Comparison of ENCODE assay signal across 2 cellular contexts in genomic region chr2:47905454-47906260, GRCh38.
TF ChIP-seq lines count a peak whose summit lies in the region.

No MANE protein-coding gene starts in this region.

TF ChIP-seq in HCT116, 20 proteins besides CTCF, POLR2A, EP300 and RAD21 (continued from another document):
- TF ChIP-seq ZFX (IDR thresholded peaks at IDR 0.05) (peak; percentile 79), EGR1 (IDR thresholded peaks at IDR 0.05; ENCODE audit: low read depth) (0 out of 2 replicates have a peak, but pooled peaks have one; percentile 31), TCF7L2 (IDR thresholded peaks at IDR 0.05; ENCODE audit: borderline replicate concordance, extremely low read depth, insufficient read depth, insufficient read length) (no peak), POLR2AphosphoS5 (IDR thresholded peaks at IDR 0.05; ENCODE audit: low read depth, low read length) (peak; percentile 17; the same call in 1 of the 2 replicates)

TF ChIP-seq in HepG2, 621 proteins besides CTCF, POLR2A, EP300 and RAD21 (continued from another document and continues in another):
- no peak; the same call in 1 of the 2 replicates for TF ChIP-seq KAT7 (CRISPR knock-in tag; IDR thresholded peaks at IDR 0.05; ENCODE audit: borderline replicate concordance)
- peak; percentile 100 for TF ChIP-seq HNRNPK (IDR thresholded peaks at IDR 0.05; ENCODE audit: low read depth, low read length, poor library complexity, severe bottlenecking)
- TF ChIP-seq IRF2 (CRISPR knock-in tag; IDR thresholded peaks at IDR 0.05) = no peak
- peak; percentile 36; the same call in 1 of the 2 replicates for TF ChIP-seq ZNF691 (CRISPR knock-in tag; IDR thresholded peaks at IDR 0.05; ENCODE audit: borderline replicate concordance, low read depth)
- peak; percentile 68; the same call in 1 of the 2 replicates for TF ChIP-seq ZNF607 (CRISPR knock-in tag; IDR thresholded peaks at IDR 0.05; ENCODE audit: borderline replicate concordance)
- no peak for TF ChIP-seq MLLT10 (CRISPR knock-in tag; IDR thresholded peaks at IDR 0.05)
- TF ChIP-seq ZNF142 (CRISPR knock-in tag; IDR thresholded peaks at IDR 0.05) = 0 out of 2 replicates have a peak, but pooled peaks have one; percentile 56
- no peak for TF ChIP-seq STAT5B (CRISPR knock-in tag; IDR thresholded peaks at IDR 0.05)
- peak; percentile 63; the same call in 1 of the 2 replicates for TF ChIP-seq KDM2A (CRISPR knock-in tag; IDR thresholded peaks at IDR 0.05; ENCODE audit: borderline replicate concordance, low read depth)
- TF ChIP-seq ZNF230 (CRISPR knock-in tag; IDR thresholded peaks at IDR 0.05) = peak; percentile 59; the same call in 1 of the 2 replicates
- peak; percentile 86; the same call in 1 of the 2 replicates for TF ChIP-seq ZFP82 (CRISPR knock-in tag; IDR thresholded peaks at IDR 0.05; ENCODE audit: borderline replicate concordance)
- TF ChIP-seq CHD4 (IDR thresholded peaks at IDR 0.05; ENCODE audit: borderline replicate concordance, low read length) = no peak
- TF ChIP-seq ZKSCAN8 (CRISPR knock-in tag; IDR thresholded peaks at IDR 0.05; ENCODE audit: borderline replicate concordance) = no peak
- TF ChIP-seq ZNF264 (CRISPR knock-in tag; IDR thresholded peaks at IDR 0.05) = 0 out of 2 replicates have a peak, but pooled peaks have one; percentile 7
- TF ChIP-seq IKZF4 (CRISPR knock-in tag; IDR thresholded peaks at IDR 0.05; ENCODE audit: borderline replicate concordance, low read depth, not compliant biosample characterization) = peak; percentile 3
- peak; percentile 1; the same call in 1 of the 2 replicates for TF ChIP-seq ZNF746 (CRISPR knock-in tag; IDR thresholded peaks at IDR 0.05)
- no peak for TF ChIP-seq BRD4 (CRISPR knock-in tag; IDR thresholded peaks at IDR 0.05)
- no peak for TF ChIP-seq SIX1 (CRISPR knock-in tag; IDR thresholded peaks at IDR 0.05; ENCODE audit: borderline replicate concordance)
- TF ChIP-seq ZSCAN31 (CRISPR knock-in tag; IDR thresholded peaks at IDR 0.05; ENCODE audit: low read depth) = 0 out of 2 replicates have a peak, but pooled peaks have one; percentile 73
- TF ChIP-seq MAZ (IDR thresholded peaks at IDR 0.05; ENCODE audit: borderline replicate concordance, low read depth, low read length) = no peak; the same call in 1 of the 2 replicates
- TF ChIP-seq MAZ (CRISPR knock-in tag; IDR thresholded peaks at IDR 0.05; ENCODE audit: low read depth) = peak; percentile 73
- TF ChIP-seq ZNF772 (CRISPR knock-in tag; IDR thresholded peaks at IDR 0.05) = 0 out of 2 replicates have a peak, but pooled peaks have one; percentile 42
- TF ChIP-seq JARID2 (CRISPR knock-in tag; IDR thresholded peaks at IDR 0.05; ENCODE audit: insufficient replicate concordance) = no peak
- TF ChIP-seq ZNF432 (CRISPR knock-in tag; IDR thresholded peaks at IDR 0.05; ENCODE audit: borderline replicate concordance) = no peak
- no peak for TF ChIP-seq FUBP1 (CRISPR knock-in tag; IDR thresholded peaks at IDR 0.05; ENCODE audit: borderline replicate concordance)
- peak; percentile 37 for TF ChIP-seq SP2 (CRISPR knock-in tag; IDR thresholded peaks at IDR 0.05)
- no peak; the same call in 1 of the 2 replicates for TF ChIP-seq ZNF235 (CRISPR knock-in tag; IDR thresholded peaks at IDR 0.05; ENCODE audit: borderline replicate concordance)
- no peak for TF ChIP-seq CBX2 (IDR thresholded peaks at IDR 0.05; ENCODE audit: low read depth, low read length)
- no peak for TF ChIP-seq CBX2 (CRISPR knock-in tag; IDR thresholded peaks at IDR 0.05; ENCODE audit: low read depth)
- TF ChIP-seq ZNF225 (CRISPR knock-in tag; IDR thresholded peaks at IDR 0.05) = no peak
- TF ChIP-seq PBX3 (CRISPR knock-in tag; IDR thresholded peaks at IDR 0.05; ENCODE audit: borderline replicate concordance) = no peak
- TF ChIP-seq ZNF574 (CRISPR knock-in tag; IDR thresholded peaks at IDR 0.05) = peak; percentile 65
- peak; percentile 25 for TF ChIP-seq ZNF781 (CRISPR knock-in tag; IDR thresholded peaks at IDR 0.05; ENCODE audit: borderline replicate concordance, not compliant biosample characterization)
- peak; percentile 40; the same call in 1 of the 2 replicates for TF ChIP-seq ZBTB2 (CRISPR knock-in tag; IDR thresholded peaks at IDR 0.05; ENCODE audit: low read depth)
- TF ChIP-seq PHF8 (CRISPR knock-in tag; IDR thresholded peaks at IDR 0.05) = peak; percentile 73
- no peak; the same call in 1 of the 2 replicates for TF ChIP-seq KMT2B (CRISPR knock-in tag; IDR thresholded peaks at IDR 0.05)
- 0 out of 2 replicates have a peak, but pooled peaks have one; percentile 24 for TF ChIP-seq TOPORS (CRISPR knock-in tag; IDR thresholded peaks at IDR 0.05)
- TF ChIP-seq KDM5A (IDR thresholded peaks at IDR 0.05; ENCODE audit: borderline replicate concordance, low read length) = peak; percentile 22; the same call in 1 of the 2 replicates
- TF ChIP-seq ZBTB42 (CRISPR knock-in tag; IDR thresholded peaks at IDR 0.05) = no peak
- peak; percentile 64; the same call in 1 of the 2 replicates for TF ChIP-seq ZSCAN20 (CRISPR knock-in tag; IDR thresholded peaks at IDR 0.05; ENCODE audit: borderline replicate concordance)
- TF ChIP-seq MED1 (CRISPR knock-in tag; IDR thresholded peaks at IDR 0.05) = no peak
- peak in 1 of 2 experiments; percentile 44; a peak in 2 of 4 replicates for TF ChIP-seq HMGXB4 (CRISPR knock-in tag; IDR thresholded peaks at IDR 0.05; ENCODE audit: borderline replicate concordance in 1 of 2, low read depth in 1 of 2)
- peak; percentile 50; the same call in 1 of the 2 replicates for TF ChIP-seq ZSCAN21 (CRISPR knock-in tag; IDR thresholded peaks at IDR 0.05; ENCODE audit: borderline replicate concordance)
- peak; percentile 64 for TF ChIP-seq ZFY (CRISPR knock-in tag; IDR thresholded peaks at IDR 0.05)
